In the genomic region with DNA sequence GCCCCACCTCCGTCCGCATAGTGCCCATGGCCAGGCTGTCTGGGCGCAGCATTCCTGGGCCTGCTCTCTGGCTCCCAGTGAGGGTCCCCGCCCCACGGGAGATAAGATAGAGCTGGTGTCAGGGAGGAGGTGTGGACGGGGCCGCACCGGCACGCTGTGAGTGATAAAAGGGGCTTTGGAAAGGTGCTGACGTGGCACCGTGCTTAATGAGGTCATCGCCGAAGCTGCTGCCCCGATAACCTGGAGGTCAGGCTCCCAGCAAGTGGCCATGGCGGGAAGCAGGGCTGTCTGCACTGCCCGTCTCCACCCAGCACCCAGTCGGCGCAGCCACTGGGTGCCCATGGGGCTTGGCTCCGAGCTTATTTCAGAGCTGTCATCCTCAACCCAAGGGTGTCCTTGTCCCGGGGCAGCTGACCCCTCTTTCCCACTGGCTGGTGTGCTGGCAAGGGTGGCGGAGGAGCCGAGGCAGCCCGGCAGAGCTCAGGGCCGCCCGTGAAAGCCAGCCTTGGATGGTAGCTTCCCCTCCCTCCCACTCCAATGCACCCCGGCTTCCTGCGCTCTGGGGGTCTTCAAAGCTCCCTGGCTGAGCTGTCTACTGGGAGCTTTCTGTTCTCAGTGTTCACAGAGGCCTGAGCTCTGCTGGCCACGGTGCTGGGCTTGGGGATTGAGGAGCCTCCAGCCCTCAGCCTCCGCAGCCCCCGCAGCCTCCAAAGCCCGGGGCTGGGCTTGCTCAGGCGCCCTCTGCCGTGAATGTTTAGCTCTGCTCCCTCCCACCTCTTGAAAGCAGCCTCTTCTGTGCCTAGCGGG, we compare ENCODE assay signal across 1 cellular context.
A peak's percentile ranks its signal among the peaks of the same experiment; 100 is the strongest.
TF ChIP-seq lines count a peak whose summit lies in the region.

No MANE protein-coding gene starts in this region.

TF ChIP-seq in HepG2, 621 proteins besides CTCF, POLR2A, EP300 and RAD21 (continued from another document and continues in another):
- no peak for TF ChIP-seq ZNF414 (CRISPR knock-in tag; IDR thresholded peaks at IDR 0.05)
- TF ChIP-seq TSC22D2 (CRISPR knock-in tag; IDR thresholded peaks at IDR 0.05; ENCODE audit: borderline replicate concordance): no peak
- no peak for TF ChIP-seq MXI1 (IDR thresholded peaks at IDR 0.05; ENCODE audit: borderline replicate concordance, low read depth, low read length)
- TF ChIP-seq ZNF251 (CRISPR knock-in tag; IDR thresholded peaks at IDR 0.05): no peak
- peak; percentile 10; the same call in 1 of the 2 replicates for TF ChIP-seq RARA (CRISPR knock-in tag; IDR thresholded peaks at IDR 0.05)
- no peak for TF ChIP-seq ZNF670 (CRISPR knock-in tag; IDR thresholded peaks at IDR 0.05; ENCODE audit: borderline replicate concordance)
- no peak for TF ChIP-seq EZH2 (conservative IDR thresholded peaks at IDR 0.05; ENCODE audit: low read depth, low read length)
- TF ChIP-seq SP1 (IDR thresholded peaks at IDR 0.05): no peak
- TF ChIP-seq SP1 (CRISPR knock-in tag; IDR thresholded peaks at IDR 0.05): no peak
- TF ChIP-seq ZNF746 (CRISPR knock-in tag; IDR thresholded peaks at IDR 0.05): no peak
- TF ChIP-seq, protein P1, sequence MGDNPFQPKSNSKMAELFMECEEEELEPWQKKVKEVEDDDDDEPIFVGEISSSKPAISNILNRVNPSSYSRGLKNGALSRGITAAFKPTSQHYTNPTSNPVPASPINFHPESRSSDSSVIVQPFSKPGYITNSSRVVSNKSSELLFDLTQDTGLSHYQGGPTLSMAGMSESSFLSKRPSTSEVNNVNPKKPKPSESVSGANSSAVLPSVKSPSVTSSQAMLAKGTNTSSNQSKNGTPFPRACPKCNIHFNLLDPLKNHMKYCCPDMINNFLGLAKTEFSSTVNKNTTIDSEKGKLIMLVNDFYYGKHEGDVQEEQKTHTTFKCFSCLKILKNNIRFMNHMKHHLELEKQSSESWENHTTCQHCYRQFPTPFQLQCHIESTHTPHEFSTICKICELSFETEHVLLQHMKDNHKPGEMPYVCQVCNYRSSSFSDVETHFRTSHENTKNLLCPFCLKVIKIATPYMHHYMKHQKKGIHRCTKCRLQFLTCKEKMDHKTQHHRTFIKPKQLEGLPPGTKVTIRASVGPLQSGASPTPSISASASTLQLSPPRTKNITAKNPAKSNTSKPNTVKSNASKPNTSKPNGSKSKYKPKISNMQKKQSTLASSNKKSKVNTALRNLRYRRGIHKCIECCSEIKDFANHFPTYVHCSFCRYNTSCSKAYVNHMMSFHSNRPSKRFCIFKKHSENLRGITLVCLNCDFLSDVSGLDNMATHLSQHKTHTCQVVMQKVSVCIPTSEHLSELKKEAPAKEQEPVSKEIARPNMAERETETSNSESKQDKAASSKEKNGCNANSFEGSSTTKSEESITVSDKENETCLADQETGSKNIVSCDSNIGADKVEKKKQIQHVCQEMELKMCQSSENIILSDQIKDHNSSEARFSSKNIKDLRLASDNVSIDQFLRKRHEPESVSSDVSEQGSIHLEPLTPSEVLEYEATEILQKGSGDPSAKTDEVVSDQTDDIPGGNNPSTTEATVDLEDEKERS (CRISPR knock-in tag; IDR thresholded peaks at IDR 0.05): no peak
- TF ChIP-seq ZNF691 (CRISPR knock-in tag; IDR thresholded peaks at IDR 0.05; ENCODE audit: borderline replicate concordance, low read depth): peak; percentile 35; the same call in 1 of the 2 replicates
- TF ChIP-seq RNF219 (CRISPR knock-in tag; IDR thresholded peaks at IDR 0.05): no peak
- TF ChIP-seq SIN3B (IDR thresholded peaks at IDR 0.05; ENCODE audit: low read length): no peak
- TF ChIP-seq, protein P2, sequence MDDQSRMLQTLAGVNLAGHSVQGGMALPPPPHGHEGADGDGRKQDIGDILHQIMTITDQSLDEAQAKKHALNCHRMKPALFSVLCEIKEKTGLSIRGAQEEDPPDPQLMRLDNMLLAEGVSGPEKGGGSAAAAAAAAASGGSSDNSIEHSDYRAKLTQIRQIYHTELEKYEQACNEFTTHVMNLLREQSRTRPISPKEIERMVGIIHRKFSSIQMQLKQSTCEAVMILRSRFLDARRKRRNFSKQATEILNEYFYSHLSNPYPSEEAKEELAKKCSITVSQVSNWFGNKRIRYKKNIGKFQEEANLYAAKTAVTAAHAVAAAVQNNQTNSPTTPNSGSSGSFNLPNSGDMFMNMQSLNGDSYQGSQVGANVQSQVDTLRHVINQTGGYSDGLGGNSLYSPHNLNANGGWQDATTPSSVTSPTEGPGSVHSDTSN (CRISPR knock-in tag; IDR thresholded peaks at IDR 0.05; ENCODE audit: borderline replicate concordance): no peak
- no peak for TF ChIP-seq ZKSCAN8 (CRISPR knock-in tag; IDR thresholded peaks at IDR 0.05; ENCODE audit: borderline replicate concordance)
- TF ChIP-seq, protein P3, sequence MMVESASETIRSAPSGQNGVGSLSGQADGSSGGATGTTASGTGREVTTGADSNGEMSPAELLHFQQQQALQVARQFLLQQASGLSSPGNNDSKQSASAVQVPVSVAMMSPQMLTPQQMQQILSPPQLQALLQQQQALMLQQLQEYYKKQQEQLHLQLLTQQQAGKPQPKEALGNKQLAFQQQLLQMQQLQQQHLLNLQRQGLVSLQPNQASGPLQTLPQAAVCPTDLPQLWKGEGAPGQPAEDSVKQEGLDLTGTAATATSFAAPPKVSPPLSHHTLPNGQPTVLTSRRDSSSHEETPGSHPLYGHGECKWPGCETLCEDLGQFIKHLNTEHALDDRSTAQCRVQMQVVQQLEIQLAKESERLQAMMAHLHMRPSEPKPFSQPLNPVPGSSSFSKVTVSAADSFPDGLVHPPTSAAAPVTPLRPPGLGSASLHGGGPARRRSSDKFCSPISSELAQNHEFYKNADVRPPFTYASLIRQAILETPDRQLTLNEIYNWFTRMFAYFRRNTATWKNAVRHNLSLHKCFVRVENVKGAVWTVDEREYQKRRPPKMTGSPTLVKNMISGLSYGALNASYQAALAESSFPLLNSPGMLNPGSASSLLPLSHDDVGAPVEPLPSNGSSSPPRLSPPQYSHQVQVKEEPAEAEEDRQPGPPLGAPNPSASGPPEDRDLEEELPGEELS (CRISPR knock-in tag; IDR thresholded peaks at IDR 0.05): no peak
- TF ChIP-seq ZNF713 (CRISPR knock-in tag; IDR thresholded peaks at IDR 0.05): no peak; the same call in 1 of the 2 replicates
- TF ChIP-seq KDM4B (CRISPR knock-in tag; IDR thresholded peaks at IDR 0.05): no peak
- TF ChIP-seq PAWR (CRISPR knock-in tag; IDR thresholded peaks at IDR 0.05; ENCODE audit: borderline replicate concordance): no peak
- no peak for TF ChIP-seq TRIM24 (CRISPR knock-in tag; IDR thresholded peaks at IDR 0.05)
- no peak for TF ChIP-seq ZBTB44 (CRISPR knock-in tag; IDR thresholded peaks at IDR 0.05)
- no peak for TF ChIP-seq SSRP1 (CRISPR knock-in tag; IDR thresholded peaks at IDR 0.05)
- TF ChIP-seq ZNF3 (CRISPR knock-in tag; IDR thresholded peaks at IDR 0.05): no peak
- no peak; the same call in 1 of the 2 replicates for TF ChIP-seq HDAC2 (CRISPR knock-in tag; IDR thresholded peaks at IDR 0.05)
- TF ChIP-seq, protein P4, sequence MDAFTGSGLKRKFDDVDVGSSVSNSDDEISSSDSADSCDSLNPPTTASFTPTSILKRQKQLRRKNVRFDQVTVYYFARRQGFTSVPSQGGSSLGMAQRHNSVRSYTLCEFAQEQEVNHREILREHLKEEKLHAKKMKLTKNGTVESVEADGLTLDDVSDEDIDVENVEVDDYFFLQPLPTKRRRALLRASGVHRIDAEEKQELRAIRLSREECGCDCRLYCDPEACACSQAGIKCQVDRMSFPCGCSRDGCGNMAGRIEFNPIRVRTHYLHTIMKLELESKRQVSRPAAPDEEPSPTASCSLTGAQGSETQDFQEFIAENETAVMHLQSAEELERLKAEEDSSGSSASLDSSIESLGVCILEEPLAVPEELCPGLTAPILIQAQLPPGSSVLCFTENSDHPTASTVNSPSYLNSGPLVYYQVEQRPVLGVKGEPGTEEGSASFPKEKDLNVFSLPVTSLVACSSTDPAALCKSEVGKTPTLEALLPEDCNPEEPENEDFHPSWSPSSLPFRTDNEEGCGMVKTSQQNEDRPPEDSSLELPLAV (CRISPR knock-in tag; conservative IDR thresholded peaks at IDR 0.05; ENCODE audit: low read depth): no peak
- no peak for TF ChIP-seq ZNF546 (CRISPR knock-in tag; conservative IDR thresholded peaks at IDR 0.05)
- TF ChIP-seq ZNF564 (CRISPR knock-in tag; IDR thresholded peaks at IDR 0.05): no peak
- peak; percentile 68; the same call in 1 of the 2 replicates for TF ChIP-seq ZNF768 (CRISPR knock-in tag; IDR thresholded peaks at IDR 0.05)
- TF ChIP-seq SIX4 (CRISPR knock-in tag; IDR thresholded peaks at IDR 0.05): 0 out of 2 replicates have a peak, but pooled peaks have one; percentile 20
- TF ChIP-seq, protein P5, sequence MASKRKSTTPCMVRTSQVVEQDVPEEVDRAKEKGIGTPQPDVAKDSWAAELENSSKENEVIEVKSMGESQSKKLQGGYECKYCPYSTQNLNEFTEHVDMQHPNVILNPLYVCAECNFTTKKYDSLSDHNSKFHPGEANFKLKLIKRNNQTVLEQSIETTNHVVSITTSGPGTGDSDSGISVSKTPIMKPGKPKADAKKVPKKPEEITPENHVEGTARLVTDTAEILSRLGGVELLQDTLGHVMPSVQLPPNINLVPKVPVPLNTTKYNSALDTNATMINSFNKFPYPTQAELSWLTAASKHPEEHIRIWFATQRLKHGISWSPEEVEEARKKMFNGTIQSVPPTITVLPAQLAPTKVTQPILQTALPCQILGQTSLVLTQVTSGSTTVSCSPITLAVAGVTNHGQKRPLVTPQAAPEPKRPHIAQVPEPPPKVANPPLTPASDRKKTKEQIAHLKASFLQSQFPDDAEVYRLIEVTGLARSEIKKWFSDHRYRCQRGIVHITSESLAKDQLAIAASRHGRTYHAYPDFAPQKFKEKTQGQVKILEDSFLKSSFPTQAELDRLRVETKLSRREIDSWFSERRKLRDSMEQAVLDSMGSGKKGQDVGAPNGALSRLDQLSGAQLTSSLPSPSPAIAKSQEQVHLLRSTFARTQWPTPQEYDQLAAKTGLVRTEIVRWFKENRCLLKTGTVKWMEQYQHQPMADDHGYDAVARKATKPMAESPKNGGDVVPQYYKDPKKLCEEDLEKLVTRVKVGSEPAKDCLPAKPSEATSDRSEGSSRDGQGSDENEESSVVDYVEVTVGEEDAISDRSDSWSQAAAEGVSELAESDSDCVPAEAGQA (IDR thresholded peaks at IDR 0.05; ENCODE audit: low read depth): no peak
- TF ChIP-seq, protein P5 (CRISPR knock-in tag; IDR thresholded peaks at IDR 0.05; ENCODE audit: borderline replicate concordance): no peak
- 0 out of 2 replicates have a peak, but pooled peaks have one; percentile 3 for TF ChIP-seq DPF2 (CRISPR knock-in tag; IDR thresholded peaks at IDR 0.05; ENCODE audit: borderline replicate concordance, low read depth)
- no peak for TF ChIP-seq RNF2 (conservative IDR thresholded peaks at IDR 0.05; ENCODE audit: low read depth)
- no peak for TF ChIP-seq ZNF33B (CRISPR knock-in tag; IDR thresholded peaks at IDR 0.05)
- no peak for TF ChIP-seq YEATS4 (CRISPR knock-in tag; IDR thresholded peaks at IDR 0.05; ENCODE audit: borderline replicate concordance)
- TF ChIP-seq ZSCAN30 (CRISPR knock-in tag; IDR thresholded peaks at IDR 0.05): no peak
